ENCODE assay signal across 8 cellular contexts in genomic region chr4:152937535-152938236, GRCh38. TPM values are rescaled to one million over a fixed set of nuclear protein-coding genes. Genes with fewer than 3 reads are reported as not detected.
A peak's percentile ranks its signal among the peaks of the same experiment; 100 is the strongest.
DNase-seq lines count a peak whose midpoint lies in the region; ATAC-seq and TF ChIP-seq lines count a peak whose summit lies in the region.

No MANE protein-coding gene starts in this region.

- TF ChIP-seq CTCF in foreskin fibroblast (IDR thresholded peaks at IDR 0.05; ENCODE audit: low read depth, low read length): no peak
- no peak for TF ChIP-seq CTCF in nephron (IDR thresholded peaks at IDR 0.05; ENCODE audit: unreplicated experiment in 3 of 3)

- H3K27ac Mint-ChIP-seq in activated CD8-positive, alpha-beta T cell treated with anti-CD3 and anti-CD28 coated beads, Interleukin-2, amount 10 ng/mL, durations not matched to agents 7 days and 5 days: no peak overlapping the region
- H3K27ac Mint-ChIP-seq in nephron: peak overlapping the region in 2 of 3 experiments; percentile 62 to 67

- peaks cover 66% of the 10 kb centered on the region for H3K27me3 Mint-ChIP-seq in activated CD8-positive, alpha-beta T cell treated with anti-CD3 and anti-CD28 coated beads, Interleukin-2, amount 10 ng/mL, durations not matched to agents 7 days and 5 days (ENCODE audit: low read depth)
- H3K27me3 Mint-ChIP-seq in nephron (ENCODE audit: low read depth): peaks cover 67% of the 10 kb centered on the region

- peak; percentile 50 for ATAC-seq in activated CD8-positive, alpha-beta T cell treated with anti-CD3 and anti-CD28 coated beads, Interleukin-2, amount 10 ng/mL, durations not matched to agents 7 days and 5 days
- no peak for ATAC-seq in HG02870 (IDR thresholded peaks at IDR 0.05; ENCODE audit: unreplicated experiment)

- peak overlapping the region; percentile 60 to 61 for H3K4me3 ChIP-seq in foreskin fibroblast (ENCODE audit: low read depth in 1 of 2, low read length in 2 of 2)

- H3K9me3 Mint-ChIP-seq in activated CD8-positive, alpha-beta T cell treated with anti-CD3 and anti-CD28 coated beads, Interleukin-2, amount 10 ng/mL, durations not matched to agents 7 days and 5 days (ENCODE audit: insufficient read depth): no peaks in the 10 kb centered on the region
- no peaks in the 10 kb centered on the region for H3K9me3 Mint-ChIP-seq in nephron

- POLR2A ChIA-PET in activated CD8-positive, alpha-beta T cell treated with anti-CD3 and anti-CD28 coated beads, Interleukin-2, amount 10 ng/mL, durations not matched to agents 7 days and 5 days (lab: Charles Lee): no interaction called here

- CTCF ChIA-PET in activated CD8-positive, alpha-beta T cell treated with anti-CD3 and anti-CD28 coated beads, Interleukin-2, amount 10 ng/mL, durations not matched to agents 7 days and 5 days (lab: Charles Lee): interaction anchor here (0.6 kb wide), 1 partner anchor 25 kb away, joined by 3 read pairs; no protein-coding TSS in a partner anchor

- H3K4me3 Mint-ChIP-seq in activated CD8-positive, alpha-beta T cell treated with anti-CD3 and anti-CD28 coated beads, Interleukin-2, amount 10 ng/mL, durations not matched to agents 7 days and 5 days: peak overlapping the region; percentile 74
- H3K4me3 Mint-ChIP-seq in nephron: peak overlapping the region; percentile 83 to 92 (median 90)

- peaks cover 15% of the 10 kb centered on the region for H3K4me1 Mint-ChIP-seq in activated CD8-positive, alpha-beta T cell treated with anti-CD3 and anti-CD28 coated beads, Interleukin-2, amount 10 ng/mL, durations not matched to agents 7 days and 5 days (ENCODE audit: low read depth)
- H3K4me1 Mint-ChIP-seq in nephron: peaks cover 12% of the 10 kb centered on the region

- peak; percentile 23 for DNase-seq in NCI-H82 (lab: John Stamatoyannopoulos, UW)
- no peak for DNase-seq in NCI-H82 treated with DMSO at 0.1 percent for 48 hours (lab: John Stamatoyannopoulos, UW; ENCODE audit: unreplicated experiment)
- DNase-seq in HUDEP-2 (lab: John Stamatoyannopoulos, UW; ENCODE audit: unreplicated experiment in 76 of 76): peak in 68 of 76 experiments; percentile 2 to 80 (median 48)
- DNase-seq in activated CD8-positive, alpha-beta T cell treated with anti-CD3 and anti-CD28 coated beads, Interleukin-2, amount 10 ng/mL, durations not matched to agents 7 days and 5 days: peak; percentile 35
- DNase-seq in foreskin fibroblast: peak in 1 of 2 donors; percentile 62
- DNase-seq in NCI-H1930 (lab: John Stamatoyannopoulos, UW): no peak

- no peaks in the 10 kb centered on the region for H3K36me3 Mint-ChIP-seq in activated CD8-positive, alpha-beta T cell treated with anti-CD3 and anti-CD28 coated beads, Interleukin-2, amount 10 ng/mL, durations not matched to agents 7 days and 5 days (ENCODE audit: low read depth)
- H3K36me3 Mint-ChIP-seq in nephron (ENCODE audit: low read depth): no peaks in the 10 kb centered on the region

RNA-seq across cellular contexts. Expression of gene FHDC1, which starts 1.6 kb away (rescaled TPM):
- under 1 TPM; 0.13 to 0.24 TPM for total RNA-seq in activated CD8-positive, alpha-beta T cell treated with anti-CD3 and anti-CD28 coated beads, Interleukin-2, amount 10 ng/mL, durations not matched to agents 7 days and 5 days

Comparison
In these comparisons a context has a peak if more than half of its experiments do, and no peak if none do; other contexts are left out.
1. DNase-seq: peak in NCI-H82 (single experiment), HUDEP-2 (68 of 76) and activated CD8-positive, alpha-beta T cell treated with anti-CD3 and anti-CD28 coated beads, Interleukin-2, amount 10 ng/mL, durations not matched to agents 7 days and 5 days (single experiment); none in NCI-H82 treated with DMSO at 0.1 percent for 48 hours (single experiment) and NCI-H1930 (0 of 2).